ENCODE assay signal across 18 cellular contexts in the genomic region with DNA sequence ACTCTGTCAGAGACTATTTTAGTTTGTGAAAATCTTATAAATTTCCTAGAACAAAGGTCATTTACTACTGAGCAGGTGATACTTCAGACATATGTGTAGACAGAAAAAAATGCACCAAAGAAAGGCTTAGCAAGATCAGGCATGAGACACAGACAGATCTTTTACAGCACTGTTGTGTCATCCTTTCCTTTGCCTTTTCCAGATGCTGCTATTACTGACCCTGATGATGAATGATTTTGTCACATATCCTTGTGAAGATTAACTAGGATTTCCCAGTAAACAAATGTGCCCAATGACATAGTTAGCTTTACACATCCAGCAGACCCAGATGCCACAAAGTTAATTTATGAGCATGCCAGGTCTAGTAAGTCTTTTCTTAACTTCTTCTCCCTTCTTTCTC.
"Had no signal": no experiment of that assay in that cellular context is flagged by ENCODE, and none has a peak within 500 bp of the region (broad histone marks: within the 10 kb centered on the region; RNA-seq: fewer than 3 reads in every experiment).

No MANE protein-coding gene starts in this region.

- H3K4me3 ChIP-seq: ascending aorta, esophagus squamous epithelium, lung, tibial nerve had no signal

- H3K36me3 ChIP-seq: ascending aorta, esophagus squamous epithelium, tibial nerve, WERI-Rb-1 had no signal

- ATAC-seq: activated T-cell treated with anti-CD3 and anti-CD28 coated beads, Interleukin-2, amount 50 U/mL, for 72 hours; stimulated activated naive CD8-positive, alpha-beta T cell treated with anti-CD3 and anti-CD28 coated beads, Interleukin-15, Interleukin-2, amounts not matched to agents 100 U/mL and 50 U/mL, for 24 hours had no signal

- H3K4me1 ChIP-seq: ascending aorta, esophagus squamous epithelium, tibial nerve had no signal

- H3K27ac ChIP-seq: ascending aorta, esophagus squamous epithelium, tibial nerve, WERI-Rb-1 had no signal

- H3K27me3 ChIP-seq: ascending aorta, esophagus squamous epithelium, tibial nerve had no signal

- DNase-seq: activated CD4-positive, alpha-beta T cell treated with anti-CD3 and anti-CD28 coated beads for 1 hour; activated CD4-positive, alpha-beta T cell treated with anti-CD3 and anti-CD28 coated beads, Interleukin-2, amount 50 U/mL, for 4 hours; activated gamma-delta T cell; activated T-cell treated with anti-CD3 and anti-CD28 coated beads, Interleukin-2, amount 50 U/mL, for 72 hours; effector CD4-positive, alpha-beta T cell; esophagus squamous epithelium; hippocampal formation; midbrain; nephron progenitor cell; nucleus accumbens; stimulated activated CD4-positive, alpha-beta T cell treated with anti-CD3 and anti-CD28 coated beads, Interleukin-2, amount 100 ng/mL, for 24 hours; stimulated activated naive CD8-positive, alpha-beta T cell treated with anti-CD3 and anti-CD28 coated beads, Interleukin-15, Interleukin-2, amounts not matched to agents 100 U/mL and 50 U/mL, for 24 hours; WERI-Rb-1 had no signal

- FAIRE-seq: islet of Langerhans, urothelium cell line had no signal

- H3K9me3 ChIP-seq: ascending aorta, esophagus squamous epithelium, tibial nerve had no signal
